In genomic region chr11:61041755-61042518, GRCh38 we compare ENCODE assay signal across 8 cellular contexts.
DNase-seq lines count a peak whose midpoint lies in the region; ATAC-seq, FAIRE-seq and TF ChIP-seq lines count a peak whose summit lies in the region.

No MANE protein-coding gene starts in this region.

- H3K4me2 ChIP-seq in Karpas-422 (ENCODE audit: low read depth, low read length, poor library complexity, severe bottlenecking) = no peak overlapping the region
- H3K4me2 ChIP-seq in astrocyte (ENCODE audit: low read length) = peak overlapping the region; percentile 17

- H3K9me3 Mint-ChIP-seq in astrocyte (ENCODE audit: unreplicated experiment) = no peaks in the 10 kb centered on the region
- no peaks in the 10 kb centered on the region for H3K9me3 Mint-ChIP-seq in stimulated activated naive CD8-positive, alpha-beta T cell treated with anti-CD3 and anti-CD28 coated beads, Interleukin-15, amount 100 ng/mL, for 72 hours

- H3K79me2 ChIP-seq in Karpas-422 (ENCODE audit: low read length) = no peaks in the 10 kb centered on the region
- no peaks in the 10 kb centered on the region for H3K79me2 ChIP-seq in astrocyte (ENCODE audit: insufficient read depth, low read length)

- no peak overlapping the region for H3K27ac Mint-ChIP-seq in astrocyte (ENCODE audit: unreplicated experiment)
- peak overlapping the region; percentile 93 to 94 for H3K27ac Mint-ChIP-seq in stimulated activated naive CD8-positive, alpha-beta T cell treated with anti-CD3 and anti-CD28 coated beads, Interleukin-15, amount 100 ng/mL, for 72 hours

- peaks cover 14% of the 10 kb centered on the region for H3K4me1 ChIP-seq in Karpas-422 (ENCODE audit: low read length)
- peaks cover 9% of the 10 kb centered on the region for H3K4me1 ChIP-seq in astrocyte (ENCODE audit: insufficient read depth, low read length)

- H3K9ac ChIP-seq in Karpas-422 (ENCODE audit: low read length) (no peak overlapping the region), astrocyte (ENCODE audit: low read length) (no peak overlapping the region)

- H3K27ac ChIP-seq in Karpas-422 (ENCODE audit: low read length) = no peak overlapping the region
- no peak overlapping the region for H3K27ac ChIP-seq in astrocyte (ENCODE audit: low read depth, low read length)

- no peaks in the 10 kb centered on the region for H3K9me2 ChIP-seq in Karpas-422 (replicated peaks; ENCODE audit: insufficient read depth, low read length)

- H3K36me3 Mint-ChIP-seq in astrocyte (ENCODE audit: low read depth, unreplicated experiment) = no peaks in the 10 kb centered on the region

- H3K4me3 Mint-ChIP-seq in astrocyte (ENCODE audit: unreplicated experiment) = no peak overlapping the region
- H3K4me3 Mint-ChIP-seq in stimulated activated naive CD8-positive, alpha-beta T cell treated with anti-CD3 and anti-CD28 coated beads, Interleukin-15, amount 100 ng/mL, for 72 hours = peak overlapping the region; percentile 66 to 77

- H3K27me3 Mint-ChIP-seq in astrocyte (ENCODE audit: low read depth, unreplicated experiment) = peaks cover 3% of the 10 kb centered on the region
- no peaks in the 10 kb centered on the region for H3K27me3 Mint-ChIP-seq in stimulated activated naive CD8-positive, alpha-beta T cell treated with anti-CD3 and anti-CD28 coated beads, Interleukin-15, amount 100 ng/mL, for 72 hours

- H3K4me3 ChIP-seq in Karpas-422 (ENCODE audit: low read length) = no peak overlapping the region
- H3K4me3 ChIP-seq in astrocyte (ENCODE audit: insufficient read depth, low read depth, low read length) = no peak overlapping the region

- H4K20me1 ChIP-seq in Karpas-422 (ENCODE audit: insufficient read depth, low read depth, low read length) (no peaks in the 10 kb centered on the region), astrocyte (ENCODE audit: insufficient read depth, low read length) (no peaks in the 10 kb centered on the region)

- no peak for FAIRE-seq in astrocyte (lab: Jason Lieb, UNC)

- H3K4me1 Mint-ChIP-seq in astrocyte (ENCODE audit: low read depth, unreplicated experiment) = peaks cover 10% of the 10 kb centered on the region
- H3K4me1 Mint-ChIP-seq in stimulated activated naive CD8-positive, alpha-beta T cell treated with anti-CD3 and anti-CD28 coated beads, Interleukin-15, amount 100 ng/mL, for 72 hours = peaks cover 58% of the 10 kb centered on the region

- H3K9me3 ChIP-seq in Karpas-422 (ENCODE audit: low read length) = no peaks in the 10 kb centered on the region
- H3K9me3 ChIP-seq in astrocyte (ENCODE audit: insufficient read depth, low read depth, low read length) = no peaks in the 10 kb centered on the region

- peak; percentile 87 for ATAC-seq in GM21447 (IDR thresholded peaks at IDR 0.05; ENCODE audit: unreplicated experiment)
- peak; percentile 97 for ATAC-seq in stimulated activated naive CD8-positive, alpha-beta T cell treated with anti-CD3 and anti-CD28 coated beads, Interleukin-15, amount 100 ng/mL, for 72 hours

- H3K36me3 ChIP-seq in Karpas-422 (ENCODE audit: insufficient read depth, low read length) = no peaks in the 10 kb centered on the region
- H3K36me3 ChIP-seq in astrocyte (ENCODE audit: insufficient read depth, low read length) = no peaks in the 10 kb centered on the region

- DNase-seq in COR-L47 (lab: John Stamatoyannopoulos, UW) = peak; percentile 84
- no peak for DNase-seq in Karpas-422
- DNase-seq in T-helper 1 cell = peak; percentile 66 to 96 (median 79)
- no peak for DNase-seq in astrocyte (ENCODE audit: low read depth)
- DNase-seq in middle frontal gyrus (ENCODE audit: extremely low spot score, low spot score) = peak; percentile 23
- peak; percentile 66 for DNase-seq in stimulated activated naive CD8-positive, alpha-beta T cell treated with anti-CD3 and anti-CD28 coated beads, Interleukin-15, amount 100 ng/mL, for 72 hours
- no peak for DNase-seq in glomerular visceral epithelial cell (ENCODE audit: extremely low spot score)

- H3K27me3 ChIP-seq in Karpas-422 (ENCODE audit: low read length) (no peaks in the 10 kb centered on the region), astrocyte (ENCODE audit: insufficient read depth, low read length) (no peaks in the 10 kb centered on the region)

- no peak for TF ChIP-seq CTCF in astrocyte (IDR thresholded peaks at IDR 0.05; ENCODE audit: insufficient read depth, low read depth, low read length)

- H2AFZ ChIP-seq in Karpas-422 (ENCODE audit: low read length) (peak overlapping the region; percentile 53; the same call in 1 of the 2 replicates), astrocyte (ENCODE audit: low read depth, low read length) (peak overlapping the region; percentile 72)

Comparison
In these comparisons a context has a peak if more than half of its experiments do, and no peak if none do; other contexts are left out.
1. DNase-seq: peak in COR-L47 (single experiment), T-helper 1 cell (5 of 5), middle frontal gyrus (single experiment) and stimulated activated naive CD8-positive, alpha-beta T cell treated with anti-CD3 and anti-CD28 coated beads, Interleukin-15, amount 100 ng/mL, for 72 hours (2 of 2); none in Karpas-422 (single experiment), astrocyte (single experiment) and glomerular visceral epithelial cell (single experiment).